9 cellular contexts compared by ENCODE assay signal in genomic region chr10:32982293-32982709, GRCh38. TPM values are rescaled to one million over a fixed set of nuclear protein-coding genes. Genes with fewer than 3 reads are reported as not detected.
DNase-seq lines count a peak whose midpoint lies in the region; ATAC-seq and TF ChIP-seq lines count a peak whose summit lies in the region.
"Had no signal": no experiment of that assay in that cellular context is flagged by ENCODE, and none has a peak within 500 bp of the region (broad histone marks: within the 10 kb centered on the region; RNA-seq: fewer than 3 reads in every experiment).

No MANE protein-coding gene starts in this region.

- no peaks in the 10 kb centered on the region for H3K27me3 ChIP-seq in cardiac muscle cell
- no peaks in the 10 kb centered on the region for H3K27me3 ChIP-seq in mesenchymal stem cell (ENCODE audit: control insufficient read depth in 1 of 2, insufficient read depth in 1 of 2, low read length in 2 of 2)
- no peaks in the 10 kb centered on the region for H3K27me3 ChIP-seq in upper lobe of right lung

- peak overlapping the region; percentile 86 for H2BK5ac ChIP-seq in mesenchymal stem cell (ENCODE audit: low read depth, low read length, poor library complexity, severe bottlenecking)

- no peaks in the 10 kb centered on the region for H3K79me1 ChIP-seq in mesenchymal stem cell (replicated peaks; ENCODE audit: low read length, poor library complexity, severe bottlenecking)

- peak overlapping the region; percentile 84 for H3K4me3 Mint-ChIP-seq in central memory CD8-positive, alpha-beta T cell

- TF ChIP-seq CTCF in cardiac muscle cell (IDR thresholded peaks at IDR 0.05; ENCODE audit: low read depth, low read length) (no peak), upper lobe of right lung (IDR thresholded peaks at IDR 0.05) (no peak)

- H3K4me2 ChIP-seq in mesenchymal stem cell (ENCODE audit: low read length, poor library complexity, severe bottlenecking) = no peak overlapping the region

- peak overlapping the region in 1 of 2 experiments; percentile 43 for H3K4ac ChIP-seq in mesenchymal stem cell (ENCODE audit: low read depth in 1 of 2, low read length in 2 of 2)

- peaks cover 5% of the 10 kb centered on the region for H3K36me3 Mint-ChIP-seq in central memory CD8-positive, alpha-beta T cell (ENCODE audit: insufficient read depth)
- H3K36me3 Mint-ChIP-seq: IgD-negative memory B cell had no signal

- no peak overlapping the region for H2BK15ac ChIP-seq in mesenchymal stem cell (ENCODE audit: low read depth, poor library complexity, severe bottlenecking)

- H3K4me1 ChIP-seq in cardiac muscle cell (ENCODE audit: low read depth) (peaks cover 6% of the 10 kb centered on the region), mesenchymal stem cell (ENCODE audit: control insufficient read depth, insufficient read depth, low read depth, low read length) (peaks cover 18% of the 10 kb centered on the region), upper lobe of right lung (peaks cover 29% of the 10 kb centered on the region)

- H3K9ac ChIP-seq in mesenchymal stem cell (ENCODE audit: low read length) = peak overlapping the region; percentile 97

- peak overlapping the region; percentile 96 for H3K27ac Mint-ChIP-seq in central memory CD8-positive, alpha-beta T cell (ENCODE audit: low read depth)

- no peaks in the 10 kb centered on the region for H3K27me3 Mint-ChIP-seq in central memory CD8-positive, alpha-beta T cell

- H3K23ac ChIP-seq in mesenchymal stem cell (ENCODE audit: low read length in 2 of 2) = no peak overlapping the region

- ATAC-seq in Right ventricle myocardium superior (ENCODE audit: poor library complexity) = no peak
- ATAC-seq in central memory CD8-positive, alpha-beta T cell (replicated peaks; ENCODE audit: extremely low read depth, poor library complexity, severe bottlenecking) = no peak
- ATAC-seq in upper lobe of right lung = no peak
- ATAC-seq in GM18870 (IDR thresholded peaks at IDR 0.05; ENCODE audit: unreplicated experiment) = no peak
- no peak for ATAC-seq in GM18520 (IDR thresholded peaks at IDR 0.05; ENCODE audit: unreplicated experiment)
- ATAC-seq in HG02973 (IDR thresholded peaks at IDR 0.05; ENCODE audit: unreplicated experiment) = no peak

- intact Hi-C loops in Right ventricle myocardium superior (cut with DNase I) (no loop called here), upper lobe of right lung (cut with DNase I) (no loop called here)

- H3K27ac ChIP-seq in cardiac muscle cell (peak overlapping the region; percentile 86), mesenchymal stem cell (ENCODE audit: low read length, poor library complexity, severe bottlenecking) (peak overlapping the region; percentile 99), upper lobe of right lung (peak overlapping the region; percentile 90)

- no peak overlapping the region for H4K91ac ChIP-seq in mesenchymal stem cell (ENCODE audit: low read length)

- H3K9me3 ChIP-seq in cardiac muscle cell (ENCODE audit: low read depth) (no peaks in the 10 kb centered on the region), mesenchymal stem cell (ENCODE audit: control insufficient read depth, low read length) (no peaks in the 10 kb centered on the region), upper lobe of right lung (no peaks in the 10 kb centered on the region)

- H2BK12ac ChIP-seq in mesenchymal stem cell (ENCODE audit: low read length in 2 of 2) = peak overlapping the region in 1 of 2 experiments; percentile 45

- H3K4me3 ChIP-seq in cardiac muscle cell (no peak overlapping the region), mesenchymal stem cell (ENCODE audit: insufficient read depth in 1 of 2, low read depth in 1 of 2, low read length in 2 of 2) (peak overlapping the region in 1 of 2 experiments; percentile 59), upper lobe of right lung (no peak overlapping the region)

- H2AFZ ChIP-seq in mesenchymal stem cell (ENCODE audit: low read depth, low read length) = no peak overlapping the region

- H4K8ac ChIP-seq in mesenchymal stem cell (ENCODE audit: low read length) = no peak overlapping the region

- DNase-seq in cardiac muscle cell (ENCODE audit: low read depth in 1 of 2, low spot score in 1 of 2) = peak in 1 of 2 donors; percentile 81
- DNase-seq in Right ventricle myocardium superior = no peak
- DNase-seq in central memory CD8-positive, alpha-beta T cell (ENCODE audit: low spot score in 2 of 2) = no peak
- peak; percentile 92 for DNase-seq in mesenchymal stem cell
- no peak for DNase-seq in upper lobe of right lung

- H2AK5ac ChIP-seq in mesenchymal stem cell (ENCODE audit: low read length, severe bottlenecking) = peak overlapping the region; percentile 66

- 2% methylated on average over 8 of the region's 9 CpGs for WGBS in mesenchymal stem cell

- H3K9me3 Mint-ChIP-seq in central memory CD8-positive, alpha-beta T cell = no peaks in the 10 kb centered on the region

- H3K4me1 Mint-ChIP-seq in central memory CD8-positive, alpha-beta T cell = peaks cover 46% of the 10 kb centered on the region

- H3K18ac ChIP-seq in mesenchymal stem cell (ENCODE audit: low read depth in 1 of 2, low read length in 2 of 2) = peak overlapping the region; percentile 46 to 61

- H3K14ac ChIP-seq in mesenchymal stem cell (ENCODE audit: low read length in 2 of 2) = no peak overlapping the region

- H3K36me3 ChIP-seq in cardiac muscle cell (no peaks in the 10 kb centered on the region), mesenchymal stem cell (ENCODE audit: control insufficient read depth in 1 of 2, insufficient read depth in 2 of 2, low read depth in 1 of 2, low read length in 2 of 2) (no peaks in the 10 kb centered on the region), upper lobe of right lung (no peaks in the 10 kb centered on the region)

- no peak overlapping the region for H2BK120ac ChIP-seq in mesenchymal stem cell (ENCODE audit: low read depth, low read length)

RNA-seq across cellular contexts. Expression of gene ITGB1, which starts 24.3 kb away (rescaled TPM):
- total RNA-seq in cardiac muscle cell (490 and 576 TPM in 2 replicates), Right ventricle myocardium superior (458 TPM), upper lobe of right lung (517 TPM)
- polyA plus RNA-seq in cardiac muscle cell = 321 and 326 TPM in 2 replicates
- 1,059 TPM for polyA plus RNA-seq in mesenchymal stem cell (2013, experiment 1 of 2)
- polyA plus RNA-seq in mesenchymal stem cell (2013, experiment 2 of 2) = 1,073 TPM
